ENCODE assay signal across 14 cellular contexts in the genomic region with DNA sequence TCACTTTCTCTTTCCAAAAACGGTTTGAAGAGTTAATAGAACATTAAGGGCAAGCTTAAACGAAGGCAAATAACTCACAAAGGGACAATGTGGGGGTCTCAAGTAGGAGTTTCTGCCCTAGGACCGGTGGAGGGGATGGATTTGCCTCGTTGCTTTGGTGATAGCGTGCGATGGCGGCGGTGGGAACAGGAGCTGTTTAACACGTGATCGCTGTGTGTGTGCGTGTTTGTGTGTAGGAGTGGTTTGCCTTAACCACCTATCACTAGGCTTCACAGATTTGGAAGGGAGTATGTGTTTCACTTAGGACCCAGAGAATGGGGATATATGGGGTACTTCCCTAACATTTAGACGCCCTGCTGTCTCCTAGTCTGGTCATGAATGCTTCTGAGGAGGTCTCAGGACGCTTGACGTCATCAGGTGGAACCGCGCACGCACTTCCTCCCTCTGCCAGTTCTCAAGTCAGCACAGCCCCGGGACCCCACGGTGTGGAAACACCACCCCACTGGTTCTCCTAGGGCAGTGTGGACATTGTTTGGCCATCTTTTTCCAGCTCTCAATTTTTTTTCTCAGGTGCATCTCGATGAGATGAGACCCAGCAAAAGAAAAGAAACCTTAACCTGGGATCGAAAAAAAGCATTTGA.
DNase-seq lines count a peak whose midpoint lies in the region; ATAC-seq and TF ChIP-seq lines count a peak whose summit lies in the region.
"Had no signal": no experiment of that assay in that cellular context is flagged by ENCODE, and none has a peak within 500 bp of the region (broad histone marks: within the 10 kb centered on the region; RNA-seq: fewer than 3 reads in every experiment).

No MANE protein-coding gene starts in this region.

- no peaks in the 10 kb centered on the region for H4K20me1 ChIP-seq in IMR-90 (ENCODE audit: insufficient read depth, low read length)

- H2AFZ ChIP-seq in IMR-90 (replicated peaks; ENCODE audit: low read length, poor library complexity): no peak overlapping the region

- H3K27me3 ChIP-seq in IMR-90 (ENCODE audit: control insufficient read depth, insufficient read depth, low read length) (no peaks in the 10 kb centered on the region), stomach smooth muscle (ENCODE audit: control insufficient read depth in 1 of 2, insufficient read depth in 2 of 2, low read length in 2 of 2) (no peaks in the 10 kb centered on the region), vagina (no peaks in the 10 kb centered on the region)

- DNase-seq in IMR-90 (no peak), left kidney (ENCODE audit: low read depth, low spot score) (peak; percentile 14), vagina (ENCODE audit: extremely low spot score in 2 of 2) (no peak), NCI-H1417 treated with DMSO at 0.1 percent for 48 hours (lab: John Stamatoyannopoulos, UW) (no peak), NCI-H146 treated with DMSO at 0.1 percent for 48 hours (lab: John Stamatoyannopoulos, UW; ENCODE audit: unreplicated experiment) (no peak)
- DNase-seq: C1 segment of cervical spinal cord; CD4-positive, alpha-beta memory T cell; DMS79; GOT3 had no signal

- H3K79me1 ChIP-seq in IMR-90 (ENCODE audit: low read depth in 1 of 2, low read length in 2 of 2): no peaks in the 10 kb centered on the region

- H3K18ac ChIP-seq in IMR-90 (ENCODE audit: low read depth, low read length): peak overlapping the region; percentile 52; the same call in 1 of the 2 replicates

- H2BK120ac ChIP-seq in IMR-90 (ENCODE audit: low read depth, low read length): no peak overlapping the region

- TF ChIP-seq POLR2A in IMR-90 (IDR thresholded peaks at IDR 0.05; ENCODE audit: low read depth, low read length) (no peak), vagina (IDR thresholded peaks at IDR 0.05) (no peak)

- no peak for TF ChIP-seq CTCF in IMR-90 (conservative IDR thresholded peaks at IDR 0.05; ENCODE audit: low read depth, low read length)
- TF ChIP-seq CTCF in VCaP (conservative IDR thresholded peaks at IDR 0.05): no peak
- no peak for TF ChIP-seq CTCF in vagina (IDR thresholded peaks at IDR 0.05)

- H3K9ac ChIP-seq in IMR-90 (ENCODE audit: low read depth, low read length) (no peak overlapping the region), stomach smooth muscle (ENCODE audit: low read length in 2 of 2) (no peak overlapping the region)

- H2AK9ac ChIP-seq in IMR-90 (replicated peaks; ENCODE audit: low read depth, low read length, poor library complexity): no peak overlapping the region

- dilution Hi-C loops in IMR-90 (cut with HindIII; ENCODE audit: low sequenced_read_pairs, unreplicated experiment): no loop called here

- H3K56ac ChIP-seq in IMR-90 (ENCODE audit: extremely low read depth, insufficient read depth, low read length): no peak overlapping the region

- H3K4me3 ChIP-seq in IMR-90 (ENCODE audit: insufficient read depth, low read depth, low read length) (no peak overlapping the region), stomach smooth muscle (ENCODE audit: low read length in 2 of 2) (no peak overlapping the region), vagina (no peak overlapping the region)
- H3K4me3 ChIP-seq: HAP-1 had no signal

- no peak overlapping the region for H2BK15ac ChIP-seq in IMR-90 (ENCODE audit: low read depth, low read length)

- POLR2A ChIA-PET in IMR-90 (lab: Charles Lee; ENCODE audit: unreplicated experiment): no interaction called here

- no peak overlapping the region for H2BK5ac ChIP-seq in IMR-90 (ENCODE audit: low read depth, low read length, poor library complexity, severe bottlenecking)

- no peaks in the 10 kb centered on the region; the same call in 1 of the 2 replicates for H3K9me1 ChIP-seq in IMR-90 (ENCODE audit: insufficient read depth, low read length)

- no peak overlapping the region; the same call in 1 of the 2 replicates for H4K5ac ChIP-seq in IMR-90 (ENCODE audit: low read depth, low read length)

- H3K27ac ChIP-seq in IMR-90 (ENCODE audit: insufficient read depth, low read length) (no peak overlapping the region), VCaP (peak overlapping the region; percentile 86), stomach smooth muscle (ENCODE audit: low read length) (peak overlapping the region; percentile 47), vagina (no peak overlapping the region)

- WGBS in IMR-90 (ENCODE audit: extremely low coverage in 2 of 2, insufficient read length in 1 of 2), 2 experiments: no CpG with 5 or more reads among the region's 21 CpGs

- H4K8ac ChIP-seq in IMR-90 (ENCODE audit: low read depth in 2 of 2, low read length in 2 of 2): no peak overlapping the region

- intact Hi-C loops in IMR-90 (cut with micrococcal nuclease) (no loop called here), vagina (cut with DNase I) (no loop called here)

- in situ Hi-C loops in IMR-90 (cut with MboI; ENCODE audit: low sequenced_read_pairs): no loop called here

- no TSS peak for BruUV-seq in IMR-90 (replicated peaks; lab: Mats Ljungman, UMichigan)

- no peaks in the 10 kb centered on the region for H3K9me3 ChIP-seq in IMR-90 (ENCODE audit: control insufficient read depth, insufficient read depth, low read length)
- H3K9me3 ChIP-seq in stomach smooth muscle (ENCODE audit: control insufficient read depth in 2 of 2, low read length in 2 of 2): no peaks in the 10 kb centered on the region
- H3K9me3 ChIP-seq in vagina: no peaks in the 10 kb centered on the region
- H3K9me3 ChIP-seq: HAP-1 had no signal

- no peak for TF ChIP-seq RAD21 in IMR-90 (IDR thresholded peaks at IDR 0.05; ENCODE audit: low read length)

- no peak overlapping the region for H3K4me2 ChIP-seq in IMR-90 (ENCODE audit: low read depth, low read length)

- ATAC-seq in IMR-90 (ENCODE audit: low read depth): no peak
- ATAC-seq in HG02884 (IDR thresholded peaks at IDR 0.05; ENCODE audit: unreplicated experiment): no peak
- ATAC-seq: HepG2 had no signal

- no peaks in the 10 kb centered on the region for H3K36me3 ChIP-seq in IMR-90 (ENCODE audit: control insufficient read depth, insufficient read depth, low read length)
- no peaks in the 10 kb centered on the region for H3K36me3 ChIP-seq in stomach smooth muscle (ENCODE audit: control insufficient read depth in 2 of 2, insufficient read depth in 2 of 2, low read length in 2 of 2)
- H3K36me3 ChIP-seq in vagina: no peaks in the 10 kb centered on the region
- H3K36me3 ChIP-seq: HAP-1 had no signal

- H3K14ac ChIP-seq in IMR-90 (replicated peaks; ENCODE audit: low read depth, low read length): no peak overlapping the region

- no peak overlapping the region for H3K4ac ChIP-seq in IMR-90 (ENCODE audit: low read depth, low read length)

- H4K91ac ChIP-seq in IMR-90 (ENCODE audit: insufficient read depth, low read depth, low read length): no peak overlapping the region

- H3K23ac ChIP-seq in IMR-90 (ENCODE audit: low read depth, low read length): no peak overlapping the region

- peaks cover 2% of the 10 kb centered on the region; the same call in 1 of the 2 replicates for H3K4me1 ChIP-seq in IMR-90 (ENCODE audit: control insufficient read depth, insufficient read depth, low read length)
- H3K4me1 ChIP-seq in stomach smooth muscle (ENCODE audit: control insufficient read depth, insufficient read depth, low read length): peaks cover 4% of the 10 kb centered on the region
- H3K4me1 ChIP-seq in vagina: no peaks in the 10 kb centered on the region

- no peak overlapping the region for H2AK5ac ChIP-seq in IMR-90 (ENCODE audit: low read depth, low read length)

- H2BK20ac ChIP-seq in IMR-90 (ENCODE audit: low read depth, low read length): no peak overlapping the region

- CTCF ChIA-PET in IMR-90 (lab: Yijun Ruan, JAX): no interaction called here

TF ChIP-seq in IMR-90, 13 proteins besides CTCF, POLR2A, EP300 and RAD21:
- TF ChIP-seq RFX5 (IDR thresholded peaks at IDR 0.05; ENCODE audit: low read depth, low read length): no peak
- no peak for TF ChIP-seq RCOR1 (IDR thresholded peaks at IDR 0.05; ENCODE audit: insufficient replicate concordance, low read length)
- no peak for TF ChIP-seq MXI1 (IDR thresholded peaks at IDR 0.05; ENCODE audit: borderline replicate concordance, low read depth, low read length)
- no peak for TF ChIP-seq FOS (IDR thresholded peaks at IDR 0.05; ENCODE audit: low read depth, low read length)
- no peak for TF ChIP-seq CEBPB (IDR thresholded peaks at IDR 0.05; ENCODE audit: low read depth, low read length)
- no peak for TF ChIP-seq BHLHE40 (IDR thresholded peaks at IDR 0.05; ENCODE audit: low read depth, low read length)
- no peak for TF ChIP-seq MAZ (IDR thresholded peaks at IDR 0.05; ENCODE audit: borderline replicate concordance, low read depth, low read length)
- TF ChIP-seq USF2 (IDR thresholded peaks at IDR 0.05; ENCODE audit: low read depth, low read length): no peak
- TF ChIP-seq NFE2L2 (IDR thresholded peaks at IDR 0.05; ENCODE audit: low read depth, low read length): no peak

Comparison
In these comparisons a context has a peak if more than half of its experiments do, and no peak if none do; other contexts are left out.
1. H3K27ac ChIP-seq: peak in VCaP (single experiment) and stomach smooth muscle (single experiment); none in IMR-90 (single experiment) and vagina (single experiment).